In genomic region chr2:83957001-83957400, GRCh38 we compare ENCODE assay signal across 9 cellular contexts.
"Had no signal": no experiment of that assay in that cellular context is flagged by ENCODE, and none has a peak within 500 bp of the region (broad histone marks: within the 10 kb centered on the region; RNA-seq: fewer than 3 reads in every experiment).

No MANE protein-coding gene starts in this region.

- H3K27ac Mint-ChIP-seq: HFFc6 had no signal

- H3K36me3 ChIP-seq: HAP-1 had no signal

- H3K4me3 Mint-ChIP-seq: HFFc6 had no signal

- ATAC-seq: HCT116 had no signal

- DNase-seq: GOT3, H7, HFFc6, IMR-90, KBM-7 had no signal

- H3K9ac ChIP-seq: KMS-11 had no signal

- H3K27ac ChIP-seq: HL-60, KMS-11 had no signal

- H3K9me3 ChIP-seq: HAP-1 had no signal

- H3K4me3 ChIP-seq: HAP-1 had no signal

- H3K4me2 ChIP-seq: KMS-11 had no signal
